In the genomic region with DNA sequence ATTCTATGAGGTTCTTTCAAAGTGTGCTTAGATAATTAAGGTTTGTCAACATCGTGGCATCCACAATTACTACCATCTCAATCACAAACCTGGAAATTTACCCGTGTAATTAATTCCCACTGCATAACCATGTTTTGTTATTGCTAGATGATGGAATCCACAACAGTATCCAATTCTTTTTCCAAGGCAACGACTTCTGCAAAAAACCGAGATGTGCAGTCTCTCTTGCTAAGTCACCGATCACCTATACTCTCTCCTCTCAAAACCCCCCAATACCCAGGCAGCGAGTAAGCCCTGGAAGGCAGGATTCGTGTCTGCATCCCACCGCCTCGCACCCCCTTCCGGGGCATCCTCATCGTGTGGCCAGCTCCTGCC, we compare ENCODE assay signal across 8 cellular contexts. TPM values are rescaled to one million over a fixed set of nuclear protein-coding genes. Genes with fewer than 3 reads are reported as not detected.
A peak's percentile ranks its signal among the peaks of the same experiment; 100 is the strongest.
DNase-seq lines count a peak whose midpoint lies in the region; ATAC-seq and TF ChIP-seq lines count a peak whose summit lies in the region.

No MANE protein-coding gene starts in this region.

- peak overlapping the region; percentile 94 for H3K27ac Mint-ChIP-seq in activated naive CD8-positive, alpha-beta T cell treated with anti-CD3 and anti-CD28 coated beads for 36 hours

- TF ChIP-seq POLR2A in transverse colon (IDR thresholded peaks at IDR 0.05): no peak

- TF ChIP-seq EP300 in transverse colon (IDR thresholded peaks at IDR 0.05; ENCODE audit: low read depth): no peak

- H3K36me3 ChIP-seq in BLaER1 (peaks cover 21% of the 10 kb centered on the region), liver (ENCODE audit: control insufficient read depth in 4 of 4, insufficient read depth in 3 of 4, low read depth in 1 of 4, low read length in 3 of 4) (peaks cover 0 to 7% (median 4%) of the 10 kb centered on the region in 4 donors), transverse colon (no peaks in the 10 kb centered on the region)

- in situ Hi-C loops in transverse colon (cut with MboI; ENCODE audit: low pct_ligation_motif_present in 1 of 4, low pct_unique_long_range_greater_than_20kb in 1 of 4, low sequenced_read_pairs in 3 of 4): no loop called here

- H3K27ac ChIP-seq in BLaER1 (peak overlapping the region; percentile 99), liver (ENCODE audit: low read depth in 1 of 2, low read length in 2 of 2) (peak overlapping the region; percentile 89 to 95), transverse colon (peak overlapping the region; percentile 95 to 98 (median 97))

- H3K4me2 ChIP-seq in BLaER1: peak overlapping the region; percentile 83

- peak; percentile 5 for ATAC-seq in HG02973 (IDR thresholded peaks at IDR 0.05; ENCODE audit: unreplicated experiment)
- no peak for ATAC-seq in omental fat pad (ENCODE audit: low FRiP score)

- no peaks in the 10 kb centered on the region for H3K9me3 Mint-ChIP-seq in activated naive CD8-positive, alpha-beta T cell treated with anti-CD3 and anti-CD28 coated beads for 36 hours

- no peak for TF ChIP-seq CTCF in liver (IDR thresholded peaks at IDR 0.05; ENCODE audit: low read depth, low read length, missing input control)
- TF ChIP-seq CTCF in transverse colon (IDR thresholded peaks at IDR 0.05): no peak
- TF ChIP-seq CTCF in omental fat pad (IDR thresholded peaks at IDR 0.05): no peak

- WGBS in liver: 6% methylated on average over 11 of the region's 11 CpGs
- 0 to 5% methylated on average over 1 to 11 of the region's 11 CpGs for WGBS in transverse colon (ENCODE audit: low coverage in 1 of 2), 2 donors

- no peak for TF ChIP-seq RAD21 in liver (IDR thresholded peaks at IDR 0.05)

- H3K36me3 Mint-ChIP-seq in activated naive CD8-positive, alpha-beta T cell treated with anti-CD3 and anti-CD28 coated beads for 36 hours: peaks cover 23% of the 10 kb centered on the region

- no peak for DNase-seq in activated naive CD8-positive, alpha-beta T cell treated with anti-CD3 and anti-CD28 coated beads for 36 hours
- DNase-seq in transverse colon: no peak
- DNase-seq in activated CD8-positive, alpha-beta memory T cell treated with anti-CD3 and anti-CD28 coated beads, Interleukin-2, amount 50 U/mL, for 48 hours: no peak
- no peak for DNase-seq in omental fat pad (ENCODE audit: low spot score)
- no peak for DNase-seq in stimulated activated naive CD4-positive, alpha-beta T cell (lab: John Stamatoyannopoulos, UW)

- H3K27me3 ChIP-seq in BLaER1 (no peaks in the 10 kb centered on the region), liver (ENCODE audit: control insufficient read depth in 4 of 4, insufficient read depth in 4 of 4, low read length in 3 of 4) (no peaks in the 10 kb centered on the region), transverse colon (no peaks in the 10 kb centered on the region)

- H3K4me1 Mint-ChIP-seq in activated naive CD8-positive, alpha-beta T cell treated with anti-CD3 and anti-CD28 coated beads for 36 hours: peaks cover 33% of the 10 kb centered on the region

- H3K9ac ChIP-seq in BLaER1 (peak overlapping the region; percentile 98), liver (ENCODE audit: low read depth in 1 of 2, low read length in 2 of 2) (peak overlapping the region; percentile 51 to 72)

- peak overlapping the region; percentile 93 for H3K4me3 ChIP-seq in BLaER1
- peak overlapping the region; percentile 71 to 95 (median 78) for H3K4me3 ChIP-seq in liver (ENCODE audit: low read depth in 1 of 3, low read length in 3 of 3)
- H3K4me3 ChIP-seq in transverse colon: peak overlapping the region; percentile 55 to 93 (median 80)

- peaks cover 46% of the 10 kb centered on the region for H3K4me1 ChIP-seq in BLaER1
- H3K4me1 ChIP-seq in liver (ENCODE audit: control insufficient read depth in 4 of 4, insufficient read depth in 4 of 4, low read length in 3 of 4): peaks cover 6 to 42% (median 35%) of the 10 kb centered on the region in 4 donors
- H3K4me1 ChIP-seq in transverse colon: peaks cover 25 to 52% (median 44%) of the 10 kb centered on the region in 4 donors

- H3K9me3 ChIP-seq in BLaER1: no peaks in the 10 kb centered on the region
- H3K9me3 ChIP-seq in liver (ENCODE audit: control insufficient read depth in 4 of 4, low read length in 3 of 4): no peaks in the 10 kb centered on the region
- no peaks in the 10 kb centered on the region for H3K9me3 ChIP-seq in transverse colon

- no peaks in the 10 kb centered on the region for H3K27me3 Mint-ChIP-seq in activated naive CD8-positive, alpha-beta T cell treated with anti-CD3 and anti-CD28 coated beads for 36 hours

- H4K20me1 ChIP-seq in BLaER1: peaks cover 43% of the 10 kb centered on the region

- H3K4me3 Mint-ChIP-seq in activated naive CD8-positive, alpha-beta T cell treated with anti-CD3 and anti-CD28 coated beads for 36 hours: peak overlapping the region; percentile 94

- intact Hi-C loops in transverse colon (cut with DNase I; ENCODE audit: low total_unique reads): loop anchor here (10.0 kb wide), 1 partner anchor 109 kb away; no protein-coding TSS in a partner anchor

TF ChIP-seq in liver, 16 proteins besides CTCF, POLR2A, EP300 and RAD21:
- TF ChIP-seq HNF4A (conservative IDR thresholded peaks at IDR 0.05): no peak

RNA-seq across cellular contexts. Expression of a gene that starts 0.7 kb away (rescaled TPM):
- 100 to 1,000 TPM; 423 to 428 TPM for total RNA-seq in activated naive CD8-positive, alpha-beta T cell treated with anti-CD3 and anti-CD28 coated beads for 36 hours
- 100 to 1,000 TPM; 165 to 166 TPM for total RNA-seq in liver
- 100 to 1,000 TPM in 1 of 2 donors, 10 to 100 TPM in 1; 81.6 to 139 TPM for polyA plus RNA-seq in liver
- 100 to 1,000 TPM; 175 to 250 (median 213) TPM for total RNA-seq in transverse colon
- 100 to 1,000 TPM; 195 to 284 (median 229) TPM for total RNA-seq in omental fat pad

RNA-seq across cellular contexts. Expression of a gene that starts 36.3 kb away (rescaled TPM):
- total RNA-seq in activated naive CD8-positive, alpha-beta T cell treated with anti-CD3 and anti-CD28 coated beads for 36 hours: 1 to 10 TPM; 2.6 to 3.2 TPM
- total RNA-seq in liver (1 to 10 TPM; 7.2 to 8.3 TPM), transverse colon (10 to 100 TPM in 1 of 4 donors, 1 to 10 TPM in 1, not detected in 2; 2.3 to 12.7 TPM), omental fat pad (10 to 100 TPM in 3 of 4 donors, 1 to 10 TPM in 1; 3.0 to 19.4 (median 16.5) TPM)
- polyA plus RNA-seq in liver: 1 to 10 TPM; 4.8 to 5.3 TPM
